Comparison of ENCODE assay signal across 7 cellular contexts in genomic region chr9:38516273-38516672, GRCh38.
DNase-seq lines count a peak whose midpoint lies in the region; ATAC-seq and TF ChIP-seq lines count a peak whose summit lies in the region.
"Not testable (repeated sequence)": the region's sequence is repeated elsewhere in the genome, so short reads cannot be mapped to it uniquely, and the experiment has no call there.

No MANE protein-coding gene starts in this region.

- ATAC-seq in natural killer cell, result peak in 2 of 3 donors; percentile 54 to 65

- DNase-seq in DMS153 (lab: John Stamatoyannopoulos, UW) (peak; percentile 26), HPDE6-E6E7 (ENCODE audit: extremely low spot score) (peak; percentile 64), NCI-H345 (lab: John Stamatoyannopoulos, UW) (peak; percentile 20), SW 1271 (lab: John Stamatoyannopoulos, UW) (peak; percentile 3 to 51), foreskin fibroblast (peak; percentile 48 to 78)
- not testable (repeated sequence) for DNase-seq in chondrocyte (ENCODE audit: low spot score); natural killer cell

- H3K4me3 Mint-ChIP-seq in chondrocyte (ENCODE audit: unreplicated experiment) (peak overlapping the region; percentile 24), natural killer cell (peak overlapping the region; percentile 45)

- H3K36me3 Mint-ChIP-seq in chondrocyte (ENCODE audit: low read depth); natural killer cell: not testable (repeated sequence)

- H3K4me1 Mint-ChIP-seq in chondrocyte (ENCODE audit: low read depth), result peaks cover 17% of the 10 kb centered on the region
- H3K4me1 Mint-ChIP-seq in natural killer cell, result not testable (repeated sequence)

- H3K27me3 Mint-ChIP-seq in chondrocyte (ENCODE audit: low read depth); natural killer cell (ENCODE audit: low read depth in 2 of 2): not testable (repeated sequence)

- H3K27ac Mint-ChIP-seq in chondrocyte (ENCODE audit: unreplicated experiment) (peak overlapping the region; percentile 66), natural killer cell (peak overlapping the region in 1 of 2 donors; percentile 29)

- intact Hi-C loops in natural killer cell (cut with micrococcal nuclease), result not testable (repeated sequence)

- H3K4me3 ChIP-seq in foreskin fibroblast (ENCODE audit: low read depth in 1 of 2, low read length in 2 of 2), result not testable (repeated sequence)

- TF ChIP-seq CTCF in chondrocyte (IDR thresholded peaks at IDR 0.05); foreskin fibroblast (IDR thresholded peaks at IDR 0.05; ENCODE audit: low read depth, low read length); natural killer cell (IDR thresholded peaks at IDR 0.05): not testable (repeated sequence)

- H3K9me3 Mint-ChIP-seq in chondrocyte (ENCODE audit: low read depth); natural killer cell: not testable (repeated sequence)
